Comparison of ENCODE assay signal across 18 cellular contexts in the genomic region with DNA sequence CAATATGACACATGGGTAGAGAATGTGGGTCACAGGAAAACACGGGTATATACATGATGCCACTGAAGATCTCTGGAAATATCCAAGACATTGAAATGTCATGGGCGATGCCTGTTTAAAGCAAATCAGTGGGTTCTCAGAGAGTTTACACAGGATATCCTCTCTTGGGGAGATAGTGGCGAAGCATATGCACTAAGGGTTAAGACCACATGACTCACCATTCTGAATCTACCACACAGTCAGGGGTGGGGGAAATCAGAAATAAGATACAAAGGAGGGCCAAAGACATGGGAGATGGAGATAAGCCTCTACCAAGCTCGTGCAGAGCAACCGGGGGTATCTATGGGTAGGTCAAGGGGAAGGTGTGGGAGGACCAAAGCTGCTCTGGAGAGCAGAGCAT. TPM values are rescaled to one million over a fixed set of nuclear protein-coding genes. Genes with fewer than 3 reads are reported as not detected.
A peak's percentile ranks its signal among the peaks of the same experiment; 100 is the strongest.
DNase-seq lines count a peak whose midpoint lies in the region; ATAC-seq lines count a peak whose summit lies in the region.
"Had no signal": no experiment of that assay in that cellular context is flagged by ENCODE, and none has a peak within 500 bp of the region (broad histone marks: within the 10 kb centered on the region; RNA-seq: fewer than 3 reads in every experiment).

No MANE protein-coding gene starts in this region.

- no peak overlapping the region for H3K27ac Mint-ChIP-seq in activated T-helper 17 cell treated with anti-CD3 and anti-CD28 coated beads, Interleukin-2, amount 50 U/mL, for 72 hours
- H3K27ac Mint-ChIP-seq: activated CD4-positive, alpha-beta T cell treated with anti-CD3 and anti-CD28 coated beads, Interleukin-2, amount 10 ng/mL, durations not matched to agents 7 days and 5 days had no signal

- H3K27me3 ChIP-seq in H7 (ENCODE audit: control insufficient read depth, insufficient read depth, low read length): no peaks in the 10 kb centered on the region
- H3K27me3 ChIP-seq: SJSA1, tibial nerve had no signal

- peak; percentile 33 for DNase-seq in GDM1 (lab: John Stamatoyannopoulos, UW)
- peak; percentile 34 for DNase-seq in KBM-7
- DNase-seq in iris pigment epithelial cell (ENCODE audit: low read depth): peak; percentile 80
- no peak for DNase-seq in stimulated activated CD8-positive, alpha-beta memory T cell treated with anti-CD3 and anti-CD28 coated beads, Interleukin-4, amount 100 ng/mL, for 48 hours
- DNase-seq in H7: no peak
- DNase-seq: activated CD4-positive, alpha-beta T cell treated with anti-CD3 and anti-CD28 coated beads, Interleukin-2, amount 10 ng/mL, durations not matched to agents 7 days and 5 days; activated gamma-delta T cell; CD4-positive, CD25-positive, alpha-beta regulatory T cell; cortex of kidney; kidney glomerular epithelial cell; NCI-H187; NCI-H526 treated with DMSO at 0.1 percent for 48 hours; T-helper 1 cell had no signal

- H3K36me3 Mint-ChIP-seq in activated T-helper 17 cell treated with anti-CD3 and anti-CD28 coated beads, Interleukin-2, amount 50 U/mL, for 72 hours (ENCODE audit: low read depth): no peaks in the 10 kb centered on the region
- H3K36me3 Mint-ChIP-seq: CD4-positive, CD25-positive, alpha-beta regulatory T cell had no signal

- peak; percentile 65 for ATAC-seq in activated T-helper 17 cell treated with anti-CD3 and anti-CD28 coated beads, Interleukin-2, amount 50 U/mL, for 72 hours (replicated peaks)
- no peak for ATAC-seq in HG03108 (IDR thresholded peaks at IDR 0.05; ENCODE audit: unreplicated experiment)
- ATAC-seq: sciatic nerve had no signal

- no peak overlapping the region for H3K4me3 ChIP-seq in H7 (ENCODE audit: insufficient read depth, low read depth, low read length)
- H3K4me3 ChIP-seq: SJSA1, tibial nerve had no signal

- peaks cover 28% of the 10 kb centered on the region for H3K27me3 Mint-ChIP-seq in activated T-helper 17 cell treated with anti-CD3 and anti-CD28 coated beads, Interleukin-2, amount 50 U/mL, for 72 hours

- H3K36me3 ChIP-seq in H7 (replicated peaks; ENCODE audit: control insufficient read depth, insufficient read depth, low read length): peaks cover 11% of the 10 kb centered on the region

- H3K9me3 Mint-ChIP-seq in activated T-helper 17 cell treated with anti-CD3 and anti-CD28 coated beads, Interleukin-2, amount 50 U/mL, for 72 hours: peaks cover 7% of the 10 kb centered on the region

- no peak overlapping the region for H3K4me3 Mint-ChIP-seq in activated T-helper 17 cell treated with anti-CD3 and anti-CD28 coated beads, Interleukin-2, amount 50 U/mL, for 72 hours
- H3K4me3 Mint-ChIP-seq: activated CD4-positive, alpha-beta T cell treated with anti-CD3 and anti-CD28 coated beads, Interleukin-2, amount 10 ng/mL, durations not matched to agents 7 days and 5 days; CD4-positive, CD25-positive, alpha-beta regulatory T cell had no signal

- in situ Hi-C loops in KBM-7 (cut with MboI; ENCODE audit: low pct_unique_long_range_greater_than_20kb, low sequenced_read_pairs): no loop called here

- H3K4me1 Mint-ChIP-seq in activated T-helper 17 cell treated with anti-CD3 and anti-CD28 coated beads, Interleukin-2, amount 50 U/mL, for 72 hours: peaks cover 7% of the 10 kb centered on the region
- H3K4me1 Mint-ChIP-seq: CD4-positive, CD25-positive, alpha-beta regulatory T cell had no signal

RNA-seq across cellular contexts. Expression of a gene that starts 58.8 kb away (rescaled TPM):
- total RNA-seq in activated T-helper 17 cell treated with anti-CD3 and anti-CD28 coated beads, Interleukin-2, amount 50 U/mL, for 72 hours: under 1 TPM; 0.08 to 0.09 TPM
- total RNA-seq in H7 (2014; rRNA removed; shearing (Covaris generic)): 36.7 and 47.7 TPM in 2 replicates

Comparison
In these comparisons a context has a peak if more than half of its experiments do, and no peak if none do; other contexts are left out.
1. DNase-seq: peak in GDM1 (single experiment), KBM-7 (single experiment) and iris pigment epithelial cell (single experiment); none in stimulated activated CD8-positive, alpha-beta memory T cell treated with anti-CD3 and anti-CD28 coated beads, Interleukin-4, amount 100 ng/mL, for 48 hours (single experiment) and H7 (single experiment).
2. RNA of a gene that starts 58.8 kb away (total RNA-seq): 36.7 to 47.7 TPM in H7; 0.08 to 0.09 TPM in activated T-helper 17 cell treated with anti-CD3 and anti-CD28 coated beads, Interleukin-2, amount 50 U/mL, for 72 hours; every median in the first group is over 10 times any median in the second.